ENCODE assay signal across 1 cellular context in genomic region chr14:69483765-69484443, GRCh38.
TF ChIP-seq lines count a peak whose summit lies in the region.

No MANE protein-coding gene starts in this region.

TF ChIP-seq in HepG2, 621 proteins besides CTCF, POLR2A, EP300 and RAD21 (continued from another document and continues in another):
- TF ChIP-seq THRA (CRISPR knock-in tag; IDR thresholded peaks at IDR 0.05; ENCODE audit: borderline replicate concordance), result no peak
- no peak for TF ChIP-seq TARDBP (CRISPR knock-in tag; IDR thresholded peaks at IDR 0.05)
- no peak for TF ChIP-seq NKX3-1 (CRISPR knock-in tag; IDR thresholded peaks at IDR 0.05)
- no peak for TF ChIP-seq ZNF407 (CRISPR knock-in tag; IDR thresholded peaks at IDR 0.05; ENCODE audit: not compliant biosample characterization)
- 0 out of 2 replicates have a peak, but pooled peaks have one; percentile 9 for TF ChIP-seq ZNF574 (CRISPR knock-in tag; IDR thresholded peaks at IDR 0.05)
- no peak for TF ChIP-seq TBL1XR1 (IDR thresholded peaks at IDR 0.05; ENCODE audit: borderline replicate concordance, low read length, partially characterized antibody)
- peak; percentile 84 for TF ChIP-seq HNRNPLL (IDR thresholded peaks at IDR 0.05; ENCODE audit: low read depth, low read length, poor library complexity, severe bottlenecking)
- no peak for TF ChIP-seq ZBTB4 (CRISPR knock-in tag; IDR thresholded peaks at IDR 0.05; ENCODE audit: borderline replicate concordance)
- TF ChIP-seq ZBTB25 (CRISPR knock-in tag; IDR thresholded peaks at IDR 0.05), result no peak
- TF ChIP-seq ZNF274 (CRISPR knock-in tag; IDR thresholded peaks at IDR 0.05), result no peak
- TF ChIP-seq EZH2 (conservative IDR thresholded peaks at IDR 0.05; ENCODE audit: low read depth, low read length), result 0 out of 2 replicates have a peak, but pooled peaks have one; percentile 65
- TF ChIP-seq SMYD3 (CRISPR knock-in tag; IDR thresholded peaks at IDR 0.05), result no peak
- TF ChIP-seq NPAS2 (CRISPR knock-in tag; IDR thresholded peaks at IDR 0.05; ENCODE audit: borderline replicate concordance), result no peak
- TF ChIP-seq IKZF5 (CRISPR knock-in tag; IDR thresholded peaks at IDR 0.05), result no peak
- no peak for TF ChIP-seq ZNF747 (CRISPR knock-in tag; IDR thresholded peaks at IDR 0.05; ENCODE audit: borderline replicate concordance)
- no peak for TF ChIP-seq ZNF816 (CRISPR knock-in tag; IDR thresholded peaks at IDR 0.05; ENCODE audit: borderline replicate concordance)
- TF ChIP-seq SPEN (CRISPR knock-in tag; IDR thresholded peaks at IDR 0.05; ENCODE audit: low read depth), result 0 out of 2 replicates have a peak, but pooled peaks have one; percentile 32
- 0 out of 2 replicates have a peak, but pooled peaks have one; percentile 9 for TF ChIP-seq ESRRA (CRISPR knock-in tag; IDR thresholded peaks at IDR 0.05; ENCODE audit: low read depth)
- TF ChIP-seq DZIP1 (CRISPR knock-in tag; IDR thresholded peaks at IDR 0.05), result 0 out of 2 replicates have a peak, but pooled peaks have one; percentile 21
- peak; percentile 35; the same call in 1 of the 2 replicates for TF ChIP-seq ZNF687 (CRISPR knock-in tag; IDR thresholded peaks at IDR 0.05)
